Comparison of ENCODE assay signal across 1 cellular context in genomic region chr11:64230985-64231365, GRCh38.
TF ChIP-seq lines count a peak whose summit lies in the region.

No MANE protein-coding gene starts in this region.

TF ChIP-seq in H1, 55 proteins besides CTCF, POLR2A, EP300 and RAD21:
- no peak for TF ChIP-seq YY1 (IDR thresholded peaks at IDR 0.05; ENCODE audit: low read depth, low read length)
- no peak for TF ChIP-seq SIRT6 (IDR thresholded peaks at IDR 0.05; ENCODE audit: low read length)
- no peak for TF ChIP-seq KDM1A (IDR thresholded peaks at IDR 0.05; ENCODE audit: borderline replicate concordance, low read length)
- no peak for TF ChIP-seq CEBPB (IDR thresholded peaks at IDR 0.05; ENCODE audit: low read depth, low read length)
- no peak for TF ChIP-seq FOSL1 (IDR thresholded peaks at IDR 0.05; ENCODE audit: insufficient read depth, low read depth, low read length)
- no peak for TF ChIP-seq SIN3A (conservative IDR thresholded peaks at IDR 0.05 in 1 of 2, IDR thresholded peaks at IDR 0.05 in 1 of 2; ENCODE audit: low read depth in 1 of 2, low read length in 2 of 2)
- TF ChIP-seq ASH2L (IDR thresholded peaks at IDR 0.05; ENCODE audit: low read length), result no peak
- TF ChIP-seq ATF3 (IDR thresholded peaks at IDR 0.05; ENCODE audit: insufficient read depth, low read depth, low read length), result no peak
- TF ChIP-seq BRCA1 (IDR thresholded peaks at IDR 0.05; ENCODE audit: low read depth, low read length), result no peak
- no peak for TF ChIP-seq POLR2AphosphoS5 (IDR thresholded peaks at IDR 0.05; ENCODE audit: low read depth, low read length)
- no peak for TF ChIP-seq MAFK (IDR thresholded peaks at IDR 0.05; ENCODE audit: low read depth, low read length)
- TF ChIP-seq HDAC6 (IDR thresholded peaks at IDR 0.05; ENCODE audit: low read depth, low read length), result no peak
- TF ChIP-seq RFX5 (IDR thresholded peaks at IDR 0.05; ENCODE audit: borderline replicate concordance, low read depth, low read length), result no peak
- no peak for TF ChIP-seq RXRA (IDR thresholded peaks at IDR 0.05; ENCODE audit: insufficient read depth, low read depth, low read length)
- TF ChIP-seq TEAD4 (IDR thresholded peaks at IDR 0.05; ENCODE audit: low read depth, low read length), result no peak
- TF ChIP-seq JUND (IDR thresholded peaks at IDR 0.05; ENCODE audit: low read length), result no peak
- no peak for TF ChIP-seq SRF (IDR thresholded peaks at IDR 0.05; ENCODE audit: low read depth, low read length)
- no peak for TF ChIP-seq EZH2 (IDR thresholded peaks at IDR 0.05; ENCODE audit: low read depth, low read length, severe bottlenecking)
- TF ChIP-seq GTF2F1 (IDR thresholded peaks at IDR 0.05; ENCODE audit: borderline replicate concordance, low read depth, low read length), result no peak
